ENCODE assay signal across 15 cellular contexts in genomic region chr6:24807584-24807983, GRCh38. TPM values are rescaled to one million over a fixed set of nuclear protein-coding genes. Genes with fewer than 3 reads are reported as not detected.
A peak's percentile ranks its signal among the peaks of the same experiment; 100 is the strongest.
DNase-seq lines count a peak whose midpoint lies in the region; ATAC-seq and TF ChIP-seq lines count a peak whose summit lies in the region.
"Had no signal": no experiment of that assay in that cellular context is flagged by ENCODE, and none has a peak within 500 bp of the region (broad histone marks: within the 10 kb centered on the region; RNA-seq: fewer than 3 reads in every experiment).

No MANE protein-coding gene starts in this region.

- no peaks in the 10 kb centered on the region for H3K27me3 ChIP-seq in CD4-positive, alpha-beta T cell (ENCODE audit: control insufficient read depth, insufficient read depth, low read length)
- H3K27me3 ChIP-seq: BLaER1 treated with 17β-estradiol and CSF1 and Interleukin-3, amounts not matched to agents 10 nM and 100 nM had no signal

- CTCF ChIA-PET in CD4-positive, alpha-beta T cell (lab: Charles Lee), result no interaction called here

- no peak overlapping the region for H3K27ac ChIP-seq in CD4-positive, alpha-beta T cell (ENCODE audit: low read depth, low read length)
- H3K27ac ChIP-seq: BLaER1 treated with 17β-estradiol and CSF1 and Interleukin-3, amounts not matched to agents 10 nM and 100 nM; GM23248 had no signal

- no peak for TF ChIP-seq POLR2A in lower leg skin (IDR thresholded peaks at IDR 0.05)

- H3K27me3 Mint-ChIP-seq in activated naive CD4-positive, alpha-beta T cell treated with anti-CD3 and anti-CD28 coated beads, Interleukin-2, amount 50 U/mL, for 24 hours, result no peaks in the 10 kb centered on the region
- no peaks in the 10 kb centered on the region for H3K27me3 Mint-ChIP-seq in CD4-positive, alpha-beta T cell
- H3K27me3 Mint-ChIP-seq in IgD-negative memory B cell (no peaks in the 10 kb centered on the region), immature natural killer cell (ENCODE audit: low read depth in 3 of 3) (peaks cover 3 to 17% (median 7%) of the 10 kb centered on the region in 3 donors)
- H3K27me3 Mint-ChIP-seq: B cell had no signal

- POLR2A ChIA-PET in CD4-positive, alpha-beta T cell (lab: Charles Lee), result interaction anchor here (0.8 to 1.3 kb wide), 2 partner anchors 27 to 219 kb away, joined by 3 read pairs; no protein-coding TSS in a partner anchor

- H3K9me3 Mint-ChIP-seq in activated naive CD4-positive, alpha-beta T cell treated with anti-CD3 and anti-CD28 coated beads, Interleukin-2, amount 50 U/mL, for 24 hours, result no peaks in the 10 kb centered on the region
- no peaks in the 10 kb centered on the region for H3K9me3 Mint-ChIP-seq in CD4-positive, alpha-beta T cell
- H3K9me3 Mint-ChIP-seq in IgD-negative memory B cell, result no peaks in the 10 kb centered on the region
- H3K9me3 Mint-ChIP-seq in immature natural killer cell, result no peaks in the 10 kb centered on the region

- WGBS in lower leg skin, 2 donors, result 97 to 99% methylated on average over 3 of the region's 3 CpGs

- H3K4me3 ChIP-seq in foreskin fibroblast (ENCODE audit: low read depth in 1 of 2, low read length in 2 of 2) (no peak overlapping the region), lower leg skin (ENCODE audit: low read depth, poor library complexity, severe bottlenecking) (no peak overlapping the region)
- H3K4me3 ChIP-seq: BLaER1 treated with 17β-estradiol and CSF1 and Interleukin-3, amounts not matched to agents 10 nM and 100 nM; GM23248; HAP-1 had no signal

- no peak for TF ChIP-seq CTCF in CD4-positive, alpha-beta T cell (IDR thresholded peaks at IDR 0.05)
- TF ChIP-seq CTCF in foreskin fibroblast (IDR thresholded peaks at IDR 0.05; ENCODE audit: low read depth, low read length) (no peak), lower leg skin (IDR thresholded peaks at IDR 0.05) (no peak)

- DNase-seq in activated naive CD4-positive, alpha-beta T cell treated with anti-CD3 and anti-CD28 coated beads, Interleukin-2, amount 50 U/mL, for 16 hours, result no peak
- DNase-seq in CD4-positive, alpha-beta T cell, result no peak
- DNase-seq in immature natural killer cell (no peak), foreskin fibroblast (no peak), lower leg skin (ENCODE audit: low spot score in 2 of 2) (no peak)
- DNase-seq: Caco-2, GM23248 had no signal

- peaks cover 6% of the 10 kb centered on the region for H3K36me3 Mint-ChIP-seq in activated naive CD4-positive, alpha-beta T cell treated with anti-CD3 and anti-CD28 coated beads, Interleukin-2, amount 50 U/mL, for 24 hours
- peaks cover 86% of the 10 kb centered on the region for H3K36me3 Mint-ChIP-seq in CD4-positive, alpha-beta T cell (ENCODE audit: low read depth)
- peaks cover 6% of the 10 kb centered on the region for H3K36me3 Mint-ChIP-seq in IgD-negative memory B cell
- H3K36me3 Mint-ChIP-seq in immature natural killer cell, result peaks cover 16 to 46% (median 18%) of the 10 kb centered on the region in 3 donors

- peak overlapping the region; percentile 77 for H3K27ac Mint-ChIP-seq in activated naive CD4-positive, alpha-beta T cell treated with anti-CD3 and anti-CD28 coated beads, Interleukin-2, amount 50 U/mL, for 24 hours
- peak overlapping the region; percentile 35 for H3K27ac Mint-ChIP-seq in CD4-positive, alpha-beta T cell
- H3K27ac Mint-ChIP-seq in IgD-negative memory B cell (peak overlapping the region in 2 of 3 donors; percentile 2 to 33), immature natural killer cell (peak overlapping the region in 4 of 6 donors; percentile 1 to 62 (median 32))
- H3K27ac Mint-ChIP-seq: B cell had no signal

- no peak for ATAC-seq in CD4-positive, alpha-beta T cell (ENCODE audit: poor library complexity)

- H3K4me1 Mint-ChIP-seq in activated naive CD4-positive, alpha-beta T cell treated with anti-CD3 and anti-CD28 coated beads, Interleukin-2, amount 50 U/mL, for 24 hours, result no peaks in the 10 kb centered on the region
- no peaks in the 10 kb centered on the region for H3K4me1 Mint-ChIP-seq in CD4-positive, alpha-beta T cell (ENCODE audit: low read depth)
- H3K4me1 Mint-ChIP-seq in IgD-negative memory B cell (peaks cover 0 to 2% (median 0%) of the 10 kb centered on the region in 3 donors), immature natural killer cell (peaks cover 2 to 11% of the 10 kb centered on the region in 2 donors)
- H3K4me1 Mint-ChIP-seq: B cell had no signal

- no peaks in the 10 kb centered on the region for H3K9me3 ChIP-seq in CD4-positive, alpha-beta T cell (ENCODE audit: control insufficient read depth, low read length)
- H3K9me3 ChIP-seq: BLaER1 treated with 17β-estradiol and CSF1 and Interleukin-3, amounts not matched to agents 10 nM and 100 nM; Caco-2; HAP-1 had no signal

- no peak overlapping the region for H3K4me3 Mint-ChIP-seq in activated naive CD4-positive, alpha-beta T cell treated with anti-CD3 and anti-CD28 coated beads, Interleukin-2, amount 50 U/mL, for 24 hours
- no peak overlapping the region for H3K4me3 Mint-ChIP-seq in CD4-positive, alpha-beta T cell
- H3K4me3 Mint-ChIP-seq in IgD-negative memory B cell, result no peak overlapping the region
- H3K4me3 Mint-ChIP-seq in immature natural killer cell, result no peak overlapping the region
- H3K4me3 Mint-ChIP-seq: B cell had no signal

- intact Hi-C loops in CD4-positive, alpha-beta T cell (cut with DNase I, micrococcal nuclease), result no loop called here
- intact Hi-C loops in lower leg skin (cut with DNase I; ENCODE audit: low total_unique reads), result no loop called here

RNA-seq across cellular contexts. Expression of gene ARMH2, which starts 8.9 kb away (rescaled TPM):
- total RNA-seq in CD4-positive, alpha-beta T cell, result not detected
- 0.50 TPM for polyA plus RNA-seq in IgD-negative memory B cell
- polyA plus RNA-seq in immature natural killer cell, result not detected
- not detected for total RNA-seq in lower leg skin
- total RNA-seq: A172, Caco-2, GM23248, H4, HT-29 had no signal
- polyA plus RNA-seq: GM23248 had no signal

RNA-seq across cellular contexts. Expression of gene GMNN, which starts 32.8 kb away (rescaled TPM):
- total RNA-seq in CD4-positive, alpha-beta T cell, result 10 to 100 TPM; 10.1 to 10.5 TPM
- polyA plus RNA-seq in IgD-negative memory B cell (7.7 TPM), immature natural killer cell (1 to 10 TPM; 5.1 to 9.6 (median 5.2) TPM)
- 100 to 1,000 TPM in 1 of 4 donors, 10 to 100 TPM in 3; 31.2 to 168 (median 53.3) TPM for total RNA-seq in lower leg skin

Comparison
In these comparisons a context has a peak if more than half of its experiments do, and no peak if none do; other contexts are left out.
1. H3K27ac Mint-ChIP-seq: peak in every context shown above with its lines; median percentile 77 in activated naive CD4-positive, alpha-beta T cell treated with anti-CD3 and anti-CD28 coated beads, Interleukin-2, amount 50 U/mL, for 24 hours; 35 in CD4-positive, alpha-beta T cell; 32 in immature natural killer cell; 18 in IgD-negative memory B cell.